Comparison of ENCODE assay signal across 13 cellular contexts in genomic region chr4:83174844-83175414, GRCh38.
DNase-seq lines count a peak whose midpoint lies in the region; ATAC-seq, FAIRE-seq and TF ChIP-seq lines count a peak whose summit lies in the region.
"Had no signal": no experiment of that assay in that cellular context is flagged by ENCODE, and none has a peak within 500 bp of the region (broad histone marks: within the 10 kb centered on the region; RNA-seq: fewer than 3 reads in every experiment).

No MANE protein-coding gene starts in this region.

- H3K4me3 Mint-ChIP-seq in activated T-helper 17 cell treated with anti-CD3 and anti-CD28 coated beads, Interleukin-2, amount 50 U/mL, for 72 hours, result no peak overlapping the region

- no peak for TF ChIP-seq CTCF in GM10266 (IDR thresholded peaks at IDR 0.05; ENCODE audit: control insufficient read depth, insufficient read depth, low read depth, missing control alignments)

- H3K9me3 Mint-ChIP-seq in activated T-helper 17 cell treated with anti-CD3 and anti-CD28 coated beads, Interleukin-2, amount 50 U/mL, for 72 hours, result no peaks in the 10 kb centered on the region

- FAIRE-seq in GM12892 (lab: Jason Lieb, UNC), result peak; percentile 74

- no peak overlapping the region for H3K27ac Mint-ChIP-seq in activated T-helper 17 cell treated with anti-CD3 and anti-CD28 coated beads, Interleukin-2, amount 50 U/mL, for 72 hours

- DNase-seq in GM12892 (ENCODE audit: insufficient read length), result peak; percentile 23
- DNase-seq in activated effector memory CD4-positive, alpha-beta T cell treated with Interleukin-2 at 50 U/mL for 16 hours, result no peak
- no peak for DNase-seq in GM10266 (ENCODE audit: extremely low spot score)
- DNase-seq in DMS 273 treated with DMSO at 0.1 percent for 48 hours (lab: John Stamatoyannopoulos, UW), result no peak
- DNase-seq: activated CD4-positive, alpha-beta T cell treated with anti-CD3 and anti-CD28 coated beads, Interleukin-2, amount 50 U/mL, for 4 hours; adrenal gland; AML-193; NCI-H2029 treated with DMSO at 0.1 percent for 48 hours; SHP77 had no signal

- peaks cover 9% of the 10 kb centered on the region for H3K4me1 Mint-ChIP-seq in activated T-helper 17 cell treated with anti-CD3 and anti-CD28 coated beads, Interleukin-2, amount 50 U/mL, for 72 hours

- no peaks in the 10 kb centered on the region for H3K36me3 Mint-ChIP-seq in activated T-helper 17 cell treated with anti-CD3 and anti-CD28 coated beads, Interleukin-2, amount 50 U/mL, for 72 hours (ENCODE audit: low read depth)

- ATAC-seq in GM19372 (IDR thresholded peaks at IDR 0.05; ENCODE audit: low read depth, unreplicated experiment) (peak; percentile 54), HG02852 (IDR thresholded peaks at IDR 0.05; ENCODE audit: unreplicated experiment) (peak; percentile 56), HG03565 (IDR thresholded peaks at IDR 0.05; ENCODE audit: unreplicated experiment) (peak; percentile 57)
- no peak for ATAC-seq in activated T-helper 17 cell treated with anti-CD3 and anti-CD28 coated beads, Interleukin-2, amount 50 U/mL, for 72 hours (replicated peaks)

- no peak for TF ChIP-seq POLR2A in GM12892 (IDR thresholded peaks at IDR 0.05; ENCODE audit: low read depth, low read length)

- H3K27me3 Mint-ChIP-seq in activated T-helper 17 cell treated with anti-CD3 and anti-CD28 coated beads, Interleukin-2, amount 50 U/mL, for 72 hours, result no peaks in the 10 kb centered on the region
